ENCODE assay signal across 1 cellular context in the genomic region with DNA sequence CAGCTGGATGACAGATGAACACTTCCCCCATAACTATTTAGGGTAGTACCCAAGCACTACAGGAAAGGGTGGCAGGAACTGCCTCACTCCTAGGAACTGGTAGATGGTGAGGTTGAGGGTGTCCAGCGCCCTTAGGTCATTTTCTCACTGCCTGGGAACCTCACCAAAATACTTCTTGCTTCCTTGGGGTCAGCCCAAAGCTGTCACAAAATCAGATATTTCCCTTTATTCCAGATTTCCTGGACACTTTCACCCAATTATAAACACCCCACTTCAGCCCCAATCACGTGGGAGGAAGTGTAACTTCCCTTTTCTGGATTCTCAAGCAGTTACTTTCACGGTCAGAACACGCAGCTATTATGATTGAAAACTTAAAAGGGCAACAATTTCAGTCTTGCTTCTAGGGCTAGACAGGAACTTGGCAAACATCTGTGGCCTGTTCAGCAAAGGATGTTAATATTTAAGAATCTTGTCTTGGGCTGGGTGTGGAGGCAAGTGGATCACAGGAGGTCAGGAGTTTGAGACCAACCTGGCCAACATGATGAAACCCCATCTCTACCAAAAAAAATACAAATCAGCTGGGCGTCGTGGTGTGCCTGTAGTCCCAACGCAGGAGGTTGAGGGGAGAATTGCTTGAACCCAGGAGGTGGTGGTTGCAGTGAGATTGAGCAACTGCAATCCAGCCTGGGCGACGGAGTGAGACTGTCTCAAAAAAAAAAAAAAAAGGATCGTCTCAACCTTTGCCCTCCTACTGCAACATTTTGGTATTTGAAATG.
A peak's percentile ranks its signal among the peaks of the same experiment; 100 is the strongest.
TF ChIP-seq lines count a peak whose summit lies in the region.

No MANE protein-coding gene starts in this region.

TF ChIP-seq in K562, 482 proteins besides CTCF, POLR2A, EP300 and RAD21 (continued from another document and continues in another):
- TF ChIP-seq TEAD2 (tag; IDR thresholded peaks at IDR 0.05) (no peak), RCOR1 (IDR thresholded peaks at IDR 0.05; ENCODE audit: borderline replicate concordance in 1 of 2, low read depth in 2 of 2, low read length in 2 of 2) (peak; percentile 6 to 38; a peak in 1 of 4 replicates), MCM3 (IDR thresholded peaks at IDR 0.05) (no peak), SREBF1 (IDR thresholded peaks at IDR 0.05; ENCODE audit: borderline replicate concordance, low read depth, low read length) (no peak), ELF1 (tag; IDR thresholded peaks at IDR 0.05) (no peak), ZNF695 (CRISPR knock-in tag; IDR thresholded peaks at IDR 0.05) (no peak; the same call in 1 of the 2 replicates), ARHGAP35 (IDR thresholded peaks at IDR 0.05; ENCODE audit: partially characterized antibody) (no peak), RBFOX2 (IDR thresholded peaks at IDR 0.05; ENCODE audit: low read depth, low read length) (peak; percentile 41; the same call in 1 of the 2 replicates), NCOA4 (IDR thresholded peaks at IDR 0.05; ENCODE audit: partially characterized antibody) (no peak), SNIP1 (IDR thresholded peaks at IDR 0.05; ENCODE audit: low read depth) (peak; percentile 65; the same call in 1 of the 2 replicates), ZC3H8 (IDR thresholded peaks at IDR 0.05) (no peak), ZNF3 (CRISPR knock-in tag; IDR thresholded peaks at IDR 0.05) (no peak), BRD4 (IDR thresholded peaks at IDR 0.05) (no peak), ZNF347 (CRISPR knock-in tag; IDR thresholded peaks at IDR 0.05; ENCODE audit: low read depth) (no peak), EHMT2 (IDR thresholded peaks at IDR 0.05) (no peak), U2AF2 (optimal IDR thresholded peaks at IDR 0.05; ENCODE audit: low read depth, low read length) (no peak), TAF1 (IDR thresholded peaks at IDR 0.05; ENCODE audit: control insufficient read depth, extremely low read depth, insufficient read depth, low read length, severe bottlenecking) (no peak), ZNF644 (tag; IDR thresholded peaks at IDR 0.05; ENCODE audit: low read depth) (no peak), NFE2L1 (tag; IDR thresholded peaks at IDR 0.05; ENCODE audit: borderline replicate concordance, low read depth) (no peak), U2AF1 (optimal IDR thresholded peaks at IDR 0.05; ENCODE audit: low read depth, low read length) (no peak), MEF2A (IDR thresholded peaks at IDR 0.05; ENCODE audit: control insufficient read depth, low read depth, low read length) (no peak), SLC30A9 (CRISPR knock-in tag; IDR thresholded peaks at IDR 0.05) (no peak), ZNF282 (CRISPR knock-in tag; IDR thresholded peaks at IDR 0.05) (no peak), TOE1 (IDR thresholded peaks at IDR 0.05; ENCODE audit: borderline replicate concordance) (peak; percentile 73; the same call in 1 of the 2 replicates), TOE1 (CRISPR knock-in tag; IDR thresholded peaks at IDR 0.05; ENCODE audit: borderline replicate concordance, low read depth) (no peak), SMARCA5 (IDR thresholded peaks at IDR 0.05) (no peak), ZBTB7A (IDR thresholded peaks at IDR 0.05; ENCODE audit: borderline replicate concordance, control insufficient read depth, low read depth, low read length) (no peak), RBM34 (IDR thresholded peaks at IDR 0.05; ENCODE audit: borderline replicate concordance, insufficient read depth, low read length) (no peak), KAT7 (CRISPR knock-in tag; IDR thresholded peaks at IDR 0.05; ENCODE audit: borderline replicate concordance) (peak; percentile 61), CC2D1A (IDR thresholded peaks at IDR 0.05) (peak; percentile 11; the same call in 1 of the 2 replicates), NONO (IDR thresholded peaks at IDR 0.05; ENCODE audit: low read depth in 2 of 2, low read length in 1 of 2) (no peak), CBX2 (IDR thresholded peaks at IDR 0.05; ENCODE audit: insufficient read depth, low read length, poor library complexity, severe bottlenecking) (no peak), ZNF175 (CRISPR knock-in tag; IDR thresholded peaks at IDR 0.05; ENCODE audit: low read depth) (no peak; the same call in 1 of the 2 replicates), KDM5B (IDR thresholded peaks at IDR 0.05; ENCODE audit: insufficient replicate concordance, low read depth, low read length) (peak; percentile 84), NUFIP1 (IDR thresholded peaks at IDR 0.05; ENCODE audit: partially characterized antibody) (no peak), CSDE1 (IDR thresholded peaks at IDR 0.05) (no peak), ZC3H11A (IDR thresholded peaks at IDR 0.05; ENCODE audit: low read depth, low read length) (no peak), ETS2 (tag; IDR thresholded peaks at IDR 0.05; ENCODE audit: borderline replicate concordance, poor library complexity, severe bottlenecking) (no peak), ZNF764 (CRISPR knock-in tag; IDR thresholded peaks at IDR 0.05; ENCODE audit: low read depth) (peak; percentile 30), SMARCA4 (IDR thresholded peaks at IDR 0.05) (no peak; the same call in 1 of the 2 replicates), HCFC1 (IDR thresholded peaks at IDR 0.05; ENCODE audit: low read depth, low read length) (peak; percentile 6), KDM1A (IDR thresholded peaks at IDR 0.05) (peak; percentile 62 to 70; a peak in 3 of 4 replicates), ARID2 (IDR thresholded peaks at IDR 0.05) (0 out of 2 replicates have a peak, but pooled peaks have one; percentile 17), ZZZ3 (IDR thresholded peaks at IDR 0.05) (no peak), MYC (IDR thresholded peaks at IDR 0.05; ENCODE audit: low read depth, low read length) (peak; percentile 65; the same call in 1 of the 2 replicates), MYC (CRISPR knock-in tag; IDR thresholded peaks at IDR 0.05; ENCODE audit: borderline replicate concordance, low read depth) (peak; percentile 86), PRMT5 (CRISPR knock-in tag; IDR thresholded peaks at IDR 0.05) (no peak), TCF3 (CRISPR knock-in tag; IDR thresholded peaks at IDR 0.05) (no peak), DIDO1 (tag; IDR thresholded peaks at IDR 0.05; ENCODE audit: low read depth) (no peak), ZNF124 (CRISPR knock-in tag; IDR thresholded peaks at IDR 0.05) (no peak), ZNF431 (CRISPR knock-in tag; IDR thresholded peaks at IDR 0.05) (no peak; the same call in 1 of the 2 replicates), POLR3A (IDR thresholded peaks at IDR 0.05; ENCODE audit: borderline replicate concordance, extremely low read depth, insufficient read depth, insufficient read length) (no peak)
- TF ChIP-seq, protein P1, sequence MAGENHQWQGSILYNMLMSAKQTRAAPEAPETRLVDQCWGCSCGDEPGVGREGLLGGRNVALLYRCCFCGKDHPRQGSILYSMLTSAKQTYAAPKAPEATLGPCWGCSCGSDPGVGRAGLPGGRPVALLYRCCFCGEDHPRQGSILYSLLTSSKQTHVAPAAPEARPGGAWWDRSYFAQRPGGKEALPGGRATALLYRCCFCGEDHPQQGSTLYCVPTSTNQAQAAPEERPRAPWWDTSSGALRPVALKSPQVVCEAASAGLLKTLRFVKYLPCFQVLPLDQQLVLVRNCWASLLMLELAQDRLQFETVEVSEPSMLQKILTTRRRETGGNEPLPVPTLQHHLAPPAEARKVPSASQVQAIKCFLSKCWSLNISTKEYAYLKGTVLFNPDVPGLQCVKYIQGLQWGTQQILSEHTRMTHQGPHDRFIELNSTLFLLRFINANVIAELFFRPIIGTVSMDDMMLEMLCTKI (IDR thresholded peaks at IDR 0.05; ENCODE audit: partially characterized antibody) = no peak
- TF ChIP-seq, protein P2, sequence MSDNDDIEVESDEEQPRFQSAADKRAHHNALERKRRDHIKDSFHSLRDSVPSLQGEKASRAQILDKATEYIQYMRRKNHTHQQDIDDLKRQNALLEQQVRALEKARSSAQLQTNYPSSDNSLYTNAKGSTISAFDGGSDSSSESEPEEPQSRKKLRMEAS (CRISPR knock-in tag; IDR thresholded peaks at IDR 0.05) = no peak; the same call in 1 of the 2 replicates
- TF ChIP-seq, protein P3, sequence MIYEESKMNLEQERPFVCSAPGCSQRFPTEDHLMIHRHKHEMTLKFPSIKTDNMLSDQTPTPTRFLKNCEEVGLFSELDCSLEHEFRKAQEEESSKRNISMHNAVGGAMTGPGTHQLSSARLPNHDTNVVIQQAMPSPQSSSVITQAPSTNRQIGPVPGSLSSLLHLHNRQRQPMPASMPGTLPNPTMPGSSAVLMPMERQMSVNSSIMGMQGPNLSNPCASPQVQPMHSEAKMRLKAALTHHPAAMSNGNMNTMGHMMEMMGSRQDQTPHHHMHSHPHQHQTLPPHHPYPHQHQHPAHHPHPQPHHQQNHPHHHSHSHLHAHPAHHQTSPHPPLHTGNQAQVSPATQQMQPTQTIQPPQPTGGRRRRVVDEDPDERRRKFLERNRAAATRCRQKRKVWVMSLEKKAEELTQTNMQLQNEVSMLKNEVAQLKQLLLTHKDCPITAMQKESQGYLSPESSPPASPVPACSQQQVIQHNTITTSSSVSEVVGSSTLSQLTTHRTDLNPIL (CRISPR knock-in tag; IDR thresholded peaks at IDR 0.05) = peak; percentile 88
- TF ChIP-seq, protein P4, sequence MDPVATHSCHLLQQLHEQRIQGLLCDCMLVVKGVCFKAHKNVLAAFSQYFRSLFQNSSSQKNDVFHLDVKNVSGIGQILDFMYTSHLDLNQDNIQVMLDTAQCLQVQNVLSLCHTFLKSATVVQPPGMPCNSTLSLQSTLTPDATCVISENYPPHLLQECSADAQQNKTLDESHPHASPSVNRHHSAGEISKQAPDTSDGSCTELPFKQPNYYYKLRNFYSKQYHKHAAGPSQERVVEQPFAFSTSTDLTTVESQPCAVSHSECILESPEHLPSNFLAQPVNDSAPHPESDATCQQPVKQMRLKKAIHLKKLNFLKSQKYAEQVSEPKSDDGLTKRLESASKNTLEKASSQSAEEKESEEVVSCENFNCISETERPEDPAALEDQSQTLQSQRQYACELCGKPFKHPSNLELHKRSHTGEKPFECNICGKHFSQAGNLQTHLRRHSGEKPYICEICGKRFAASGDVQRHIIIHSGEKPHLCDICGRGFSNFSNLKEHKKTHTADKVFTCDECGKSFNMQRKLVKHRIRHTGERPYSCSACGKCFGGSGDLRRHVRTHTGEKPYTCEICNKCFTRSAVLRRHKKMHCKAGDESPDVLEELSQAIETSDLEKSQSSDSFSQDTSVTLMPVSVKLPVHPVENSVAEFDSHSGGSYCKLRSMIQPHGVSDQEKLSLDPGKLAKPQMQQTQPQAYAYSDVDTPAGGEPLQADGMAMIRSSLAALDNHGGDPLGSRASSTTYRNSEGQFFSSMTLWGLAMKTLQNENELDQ (CRISPR knock-in tag; IDR thresholded peaks at IDR 0.05; ENCODE audit: borderline replicate concordance) = no peak
- TF ChIP-seq, protein P5, sequence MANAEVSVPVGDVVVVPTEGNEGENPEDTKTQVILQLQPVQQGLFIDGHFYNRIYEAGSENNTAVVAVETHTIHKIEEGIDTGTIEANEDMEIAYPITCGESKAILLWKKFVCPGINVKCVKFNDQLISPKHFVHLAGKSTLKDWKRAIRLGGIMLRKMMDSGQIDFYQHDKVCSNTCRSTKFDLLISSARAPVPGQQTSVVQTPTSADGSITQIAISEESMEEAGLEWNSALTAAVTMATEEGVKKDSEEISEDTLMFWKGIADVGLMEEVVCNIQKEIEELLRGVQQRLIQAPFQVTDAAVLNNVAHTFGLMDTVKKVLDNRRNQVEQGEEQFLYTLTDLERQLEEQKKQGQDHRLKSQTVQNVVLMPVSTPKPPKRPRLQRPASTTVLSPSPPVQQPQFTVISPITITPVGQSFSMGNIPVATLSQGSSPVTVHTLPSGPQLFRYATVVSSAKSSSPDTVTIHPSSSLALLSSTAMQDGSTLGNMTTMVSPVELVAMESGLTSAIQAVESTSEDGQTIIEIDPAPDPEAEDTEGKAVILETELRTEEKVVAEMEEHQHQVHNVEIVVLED (CRISPR knock-in tag; IDR thresholded peaks at IDR 0.05) = no peak
- TF ChIP-seq, protein P6, sequence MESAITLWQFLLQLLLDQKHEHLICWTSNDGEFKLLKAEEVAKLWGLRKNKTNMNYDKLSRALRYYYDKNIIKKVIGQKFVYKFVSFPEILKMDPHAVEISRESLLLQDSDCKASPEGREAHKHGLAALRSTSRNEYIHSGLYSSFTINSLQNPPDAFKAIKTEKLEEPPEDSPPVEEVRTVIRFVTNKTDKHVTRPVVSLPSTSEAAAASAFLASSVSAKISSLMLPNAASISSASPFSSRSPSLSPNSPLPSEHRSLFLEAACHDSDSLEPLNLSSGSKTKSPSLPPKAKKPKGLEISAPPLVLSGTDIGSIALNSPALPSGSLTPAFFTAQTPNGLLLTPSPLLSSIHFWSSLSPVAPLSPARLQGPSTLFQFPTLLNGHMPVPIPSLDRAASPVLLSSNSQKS (CRISPR knock-in tag; IDR thresholded peaks at IDR 0.05) = no peak; the same call in 1 of the 2 replicates
- TF ChIP-seq, protein P7, sequence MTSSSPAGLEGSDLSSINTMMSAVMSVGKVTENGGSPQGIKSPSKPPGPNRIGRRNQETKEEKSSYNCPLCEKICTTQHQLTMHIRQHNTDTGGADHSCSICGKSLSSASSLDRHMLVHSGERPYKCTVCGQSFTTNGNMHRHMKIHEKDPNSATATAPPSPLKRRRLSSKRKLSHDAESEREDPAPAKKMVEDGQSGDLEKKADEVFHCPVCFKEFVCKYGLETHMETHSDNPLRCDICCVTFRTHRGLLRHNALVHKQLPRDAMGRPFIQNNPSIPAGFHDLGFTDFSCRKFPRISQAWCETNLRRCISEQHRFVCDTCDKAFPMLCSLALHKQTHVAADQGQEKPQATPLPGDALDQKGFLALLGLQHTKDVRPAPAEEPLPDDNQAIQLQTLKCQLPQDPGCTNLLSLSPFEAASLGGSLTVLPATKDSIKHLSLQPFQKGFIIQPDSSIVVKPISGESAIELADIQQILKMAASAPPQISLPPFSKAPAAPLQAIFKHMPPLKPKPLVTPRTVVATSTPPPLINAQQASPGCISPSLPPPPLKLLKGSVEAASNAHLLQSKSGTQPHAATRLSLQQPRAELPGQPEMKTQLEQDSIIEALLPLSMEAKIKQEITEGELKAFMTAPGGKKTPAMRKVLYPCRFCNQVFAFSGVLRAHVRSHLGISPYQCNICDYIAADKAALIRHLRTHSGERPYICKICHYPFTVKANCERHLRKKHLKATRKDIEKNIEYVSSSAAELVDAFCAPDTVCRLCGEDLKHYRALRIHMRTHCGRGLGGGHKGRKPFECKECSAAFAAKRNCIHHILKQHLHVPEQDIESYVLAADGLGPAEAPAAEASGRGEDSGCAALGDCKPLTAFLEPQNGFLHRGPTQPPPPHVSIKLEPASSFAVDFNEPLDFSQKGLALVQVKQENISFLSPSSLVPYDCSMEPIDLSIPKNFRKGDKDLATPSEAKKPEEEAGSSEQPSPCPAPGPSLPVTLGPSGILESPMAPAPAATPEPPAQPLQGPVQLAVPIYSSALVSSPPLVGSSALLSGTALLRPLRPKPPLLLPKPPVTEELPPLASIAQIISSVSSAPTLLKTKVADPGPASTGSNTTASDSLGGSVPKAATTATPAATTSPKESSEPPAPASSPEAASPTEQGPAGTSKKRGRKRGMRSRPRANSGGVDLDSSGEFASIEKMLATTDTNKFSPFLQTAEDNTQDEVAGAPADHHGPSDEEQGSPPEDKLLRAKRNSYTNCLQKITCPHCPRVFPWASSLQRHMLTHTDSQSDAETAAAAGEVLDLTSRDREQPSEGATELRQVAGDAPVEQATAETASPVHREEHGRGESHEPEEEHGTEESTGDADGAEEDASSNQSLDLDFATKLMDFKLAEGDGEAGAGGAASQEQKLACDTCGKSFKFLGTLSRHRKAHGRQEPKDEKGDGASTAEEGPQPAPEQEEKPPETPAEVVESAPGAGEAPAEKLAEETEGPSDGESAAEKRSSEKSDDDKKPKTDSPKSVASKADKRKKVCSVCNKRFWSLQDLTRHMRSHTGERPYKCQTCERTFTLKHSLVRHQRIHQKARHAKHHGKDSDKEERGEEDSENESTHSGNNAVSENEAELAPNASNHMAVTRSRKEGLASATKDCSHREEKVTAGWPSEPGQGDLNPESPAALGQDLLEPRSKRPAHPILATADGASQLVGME (CRISPR knock-in tag; IDR thresholded peaks at IDR 0.05) = no peak
